18 cellular contexts compared by ENCODE assay signal in the genomic region with DNA sequence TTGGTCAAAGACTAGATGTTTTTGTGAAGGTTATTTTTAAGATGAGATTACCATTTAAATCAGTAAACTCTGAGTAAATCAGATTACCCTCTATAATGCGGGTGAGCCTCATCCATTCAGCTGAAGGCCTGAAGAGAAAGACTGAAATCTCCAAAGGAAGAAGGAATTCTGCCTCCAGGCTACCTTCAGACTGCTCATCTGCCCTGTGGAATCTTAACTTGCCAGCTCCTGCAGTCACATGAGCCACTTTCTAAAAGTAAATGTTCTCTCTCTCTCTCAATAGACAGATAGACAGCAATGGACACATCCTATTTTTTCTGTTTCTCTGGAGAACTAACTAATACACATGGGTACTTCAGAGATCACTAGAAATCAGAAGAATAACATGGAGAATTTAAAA.
DNase-seq lines count a peak whose midpoint lies in the region; ATAC-seq, FAIRE-seq and TF ChIP-seq lines count a peak whose summit lies in the region.
"Had no signal": no experiment of that assay in that cellular context is flagged by ENCODE, and none has a peak within 500 bp of the region (broad histone marks: within the 10 kb centered on the region; RNA-seq: fewer than 3 reads in every experiment).

No MANE protein-coding gene starts in this region.

- no peaks in the 10 kb centered on the region for H3K27me3 ChIP-seq in NT2/D1 (ENCODE audit: insufficient read depth, insufficient read length)
- no peaks in the 10 kb centered on the region for H3K27me3 ChIP-seq in astrocyte (ENCODE audit: insufficient read depth, low read length)
- no peaks in the 10 kb centered on the region for H3K27me3 ChIP-seq in gastrocnemius medialis
- no peaks in the 10 kb centered on the region for H3K27me3 ChIP-seq in naive thymus-derived CD4-positive, alpha-beta T cell (ENCODE audit: control insufficient read depth in 2 of 2, insufficient read depth in 2 of 2, low read length in 2 of 2)
- H3K27me3 ChIP-seq: BE2C had no signal

- peaks cover 4% of the 10 kb centered on the region for H3K4me1 ChIP-seq in NT2/D1 (ENCODE audit: insufficient read depth, insufficient read length)
- H3K4me1 ChIP-seq in astrocyte (ENCODE audit: insufficient read depth, low read length): no peaks in the 10 kb centered on the region
- peaks cover 17 to 22% of the 10 kb centered on the region in 2 donors for H3K4me1 ChIP-seq in gastrocnemius medialis
- H3K4me1 ChIP-seq in naive thymus-derived CD4-positive, alpha-beta T cell (ENCODE audit: control insufficient read depth in 2 of 2, insufficient read depth in 2 of 2, low read length in 2 of 2): no peaks in the 10 kb centered on the region
- H3K4me1 ChIP-seq: A549, BE2C had no signal

- no peak overlapping the region for H3K9ac ChIP-seq in NT2/D1 (ENCODE audit: insufficient read length, low read depth)
- H3K9ac ChIP-seq in astrocyte (ENCODE audit: low read length): no peak overlapping the region

- no peak overlapping the region for H3K4me2 ChIP-seq in astrocyte (ENCODE audit: low read length)
- H3K4me2 ChIP-seq: A549, GM23338 had no signal

- POLR2A ChIA-PET in naive thymus-derived CD4-positive, alpha-beta T cell (lab: Charles Lee): no interaction called here

- TF ChIP-seq CTCF in astrocyte (IDR thresholded peaks at IDR 0.05; ENCODE audit: insufficient read depth, low read depth, low read length) (no peak), gastrocnemius medialis (IDR thresholded peaks at IDR 0.05 in 4 of 5, conservative IDR thresholded peaks at IDR 0.05 in 1 of 5) (no peak)

- in situ Hi-C loops in gastrocnemius medialis (cut with MboI; ENCODE audit: low sequenced_read_pairs in 4 of 4): no loop called here

- CTCF ChIA-PET in naive thymus-derived CD4-positive, alpha-beta T cell (lab: Charles Lee): no interaction called here

- DNase-seq in NT2/D1 (ENCODE audit: low read depth, low spot score) (peak; percentile 27), astrocyte (ENCODE audit: low read depth) (no peak), islet precursor cell (peak; percentile 68), gastrocnemius medialis (no peak), NCI-H146 (lab: John Stamatoyannopoulos, UW) (no peak), NCI-H187 (lab: John Stamatoyannopoulos, UW) (no peak)
- DNase-seq in naive thymus-derived CD4-positive, alpha-beta T cell: no peak
- DNase-seq: BE2C; CD4-positive, alpha-beta memory T cell; DMS153; DMS79 treated with DMSO at 0.1 percent for 48 hours; EL; GF-D8; H7; IMR-90 had no signal

- H3K4me3 Mint-ChIP-seq in astrocyte (ENCODE audit: unreplicated experiment): peak overlapping the region; percentile 0
- H3K4me3 Mint-ChIP-seq in naive thymus-derived CD4-positive, alpha-beta T cell: no peak overlapping the region
- H3K4me3 Mint-ChIP-seq: CD4-positive, alpha-beta memory T cell; GM23338 had no signal

- peak overlapping the region; percentile 70 for H3K27ac Mint-ChIP-seq in astrocyte (ENCODE audit: unreplicated experiment)
- no peak overlapping the region for H3K27ac Mint-ChIP-seq in naive thymus-derived CD4-positive, alpha-beta T cell
- H3K27ac Mint-ChIP-seq: CD4-positive, alpha-beta memory T cell; GM23338 had no signal

- H4K20me1 ChIP-seq in astrocyte (ENCODE audit: insufficient read depth, low read length): no peaks in the 10 kb centered on the region

- peaks cover 1% of the 10 kb centered on the region for H3K27me3 Mint-ChIP-seq in astrocyte (ENCODE audit: low read depth, unreplicated experiment)
- peaks cover 0 to 15% (median 0%) of the 10 kb centered on the region in 5 donors for H3K27me3 Mint-ChIP-seq in naive thymus-derived CD4-positive, alpha-beta T cell
- H3K27me3 Mint-ChIP-seq: CD4-positive, alpha-beta memory T cell had no signal

- no peaks in the 10 kb centered on the region for H3K36me3 ChIP-seq in NT2/D1 (ENCODE audit: insufficient read depth, insufficient read length, low read length)
- no peaks in the 10 kb centered on the region for H3K36me3 ChIP-seq in astrocyte (ENCODE audit: insufficient read depth, low read length)
- no peaks in the 10 kb centered on the region for H3K36me3 ChIP-seq in gastrocnemius medialis
- no peaks in the 10 kb centered on the region for H3K36me3 ChIP-seq in naive thymus-derived CD4-positive, alpha-beta T cell (ENCODE audit: control insufficient read depth in 2 of 3, insufficient read depth in 3 of 3, low read length in 3 of 3)
- H3K36me3 ChIP-seq: BE2C had no signal

- no peaks in the 10 kb centered on the region for H3K36me3 Mint-ChIP-seq in astrocyte (ENCODE audit: low read depth, unreplicated experiment)
- no peaks in the 10 kb centered on the region for H3K36me3 Mint-ChIP-seq in naive thymus-derived CD4-positive, alpha-beta T cell
- H3K36me3 Mint-ChIP-seq: CD4-positive, alpha-beta memory T cell had no signal

- intact Hi-C loops in gastrocnemius medialis (cut with DNase I; ENCODE audit: low total_unique reads): no loop called here
- intact Hi-C loops in naive thymus-derived CD4-positive, alpha-beta T cell (cut with micrococcal nuclease): no loop called here

- peaks cover 20% of the 10 kb centered on the region for H3K4me1 Mint-ChIP-seq in astrocyte (ENCODE audit: low read depth, unreplicated experiment)
- H3K4me1 Mint-ChIP-seq in naive thymus-derived CD4-positive, alpha-beta T cell: peaks cover 0 to 2% (median 0%) of the 10 kb centered on the region in 7 donors

- ATAC-seq in gastrocnemius medialis: peak; percentile 72 to 80
- ATAC-seq in naive thymus-derived CD4-positive, alpha-beta T cell: no peak
- ATAC-seq: A549, GM23338 had no signal

- peaks cover 2% of the 10 kb centered on the region for H3K9me3 Mint-ChIP-seq in astrocyte (ENCODE audit: unreplicated experiment)
- H3K9me3 Mint-ChIP-seq in naive thymus-derived CD4-positive, alpha-beta T cell: peaks cover 0 to 4% (median 0%) of the 10 kb centered on the region in 11 donors

- FAIRE-seq in astrocyte (lab: Jason Lieb, UNC): no peak
- FAIRE-seq: A549 had no signal

- H2AFZ ChIP-seq in astrocyte (ENCODE audit: low read depth, low read length): no peak overlapping the region
- H2AFZ ChIP-seq: GM23338 had no signal

- H3K4me3 ChIP-seq in NT2/D1 (ENCODE audit: insufficient read length, low read depth) (no peak overlapping the region), astrocyte (ENCODE audit: insufficient read depth, low read depth, low read length) (no peak overlapping the region), gastrocnemius medialis (no peak overlapping the region)
- no peak overlapping the region for H3K4me3 ChIP-seq in naive thymus-derived CD4-positive, alpha-beta T cell (ENCODE audit: low read length)
- H3K4me3 ChIP-seq: A549, GM23338 had no signal

- H3K9me3 ChIP-seq in NT2/D1 (ENCODE audit: insufficient read depth, low read length) (no peaks in the 10 kb centered on the region; the same call in 1 of the 2 replicates), astrocyte (ENCODE audit: insufficient read depth, low read depth, low read length) (no peaks in the 10 kb centered on the region), gastrocnemius medialis (no peaks in the 10 kb centered on the region)
- H3K9me3 ChIP-seq in naive thymus-derived CD4-positive, alpha-beta T cell (ENCODE audit: control insufficient read depth in 2 of 3, low read length in 3 of 3): no peaks in the 10 kb centered on the region
- H3K9me3 ChIP-seq: A549, BE2C had no signal

- no peak for TF ChIP-seq POLR2A in gastrocnemius medialis (IDR thresholded peaks at IDR 0.05)

- H3K27ac ChIP-seq in astrocyte (ENCODE audit: low read depth, low read length) (no peak overlapping the region), gastrocnemius medialis (peak overlapping the region in 2 of 4 donors; percentile 17 to 52)
- no peak overlapping the region for H3K27ac ChIP-seq in naive thymus-derived CD4-positive, alpha-beta T cell (ENCODE audit: low read depth, low read length)
- H3K27ac ChIP-seq: A549, C4-2B had no signal

- H3K79me2 ChIP-seq in astrocyte (ENCODE audit: insufficient read depth, low read length): no peaks in the 10 kb centered on the region

Comparison
In these comparisons a context has a peak if more than half of its experiments do, and no peak if none do; other contexts are left out.
1. DNase-seq: peak in NT2/D1 (single experiment) and islet precursor cell (single experiment); none in astrocyte (single experiment), gastrocnemius medialis (0 of 2), naive thymus-derived CD4-positive, alpha-beta T cell (0 of 9), NCI-H146 (single experiment) and NCI-H187 (0 of 2).